8 cellular contexts compared by ENCODE assay signal in the genomic region with DNA sequence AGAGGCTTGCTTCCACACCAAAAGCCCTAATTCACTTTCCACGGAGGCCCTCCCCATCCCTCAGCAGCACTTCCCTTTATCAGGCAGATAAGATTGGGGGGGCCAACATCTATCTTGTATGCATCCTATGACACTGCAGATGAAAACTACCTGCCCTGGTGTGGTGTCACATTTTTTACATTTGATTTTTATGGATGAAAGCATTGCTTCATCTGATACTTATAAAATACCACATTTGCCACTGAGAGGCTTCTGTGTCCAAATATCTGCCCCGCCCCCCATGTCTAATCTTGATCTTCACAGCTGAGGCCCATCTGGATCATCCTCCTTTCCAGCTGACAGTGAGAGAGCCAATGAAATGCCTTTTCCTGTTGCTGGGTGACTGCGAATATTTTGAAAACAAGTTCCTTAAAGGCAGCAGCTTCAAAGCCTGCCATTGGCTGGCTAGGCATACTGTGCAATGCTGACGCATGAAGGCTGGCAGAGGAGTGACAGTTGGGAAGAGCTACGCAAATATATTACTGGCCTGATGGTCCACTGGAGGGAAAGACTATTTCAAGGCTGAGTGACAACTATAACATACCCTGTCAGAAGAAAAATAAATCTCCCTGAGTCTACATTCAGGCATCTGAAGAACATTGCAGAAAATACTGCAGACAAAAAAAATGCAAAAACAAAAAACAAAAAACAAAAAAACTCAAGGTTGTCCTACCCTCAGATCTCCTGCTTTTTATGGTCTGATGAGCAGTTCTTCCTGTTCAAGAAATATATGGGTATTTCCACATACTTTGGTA.
A peak's percentile ranks its signal among the peaks of the same experiment; 100 is the strongest.
DNase-seq lines count a peak whose midpoint lies in the region; ATAC-seq, FAIRE-seq and TF ChIP-seq lines count a peak whose summit lies in the region.

No MANE protein-coding gene starts in this region.

- no peaks in the 10 kb centered on the region for H4K20me1 ChIP-seq in DND-41 (ENCODE audit: insufficient read depth, low read length)
- H4K20me1 ChIP-seq in GM12878 (ENCODE audit: control insufficient read depth, insufficient read depth), result no peaks in the 10 kb centered on the region

- H3K36me3 ChIP-seq in DND-41 (ENCODE audit: insufficient read depth, low read length) (no peaks in the 10 kb centered on the region), GM12878 (ENCODE audit: control insufficient read depth in 2 of 2, insufficient read depth in 2 of 2, low read length in 1 of 2) (no peaks in the 10 kb centered on the region)

- H3K27me3 ChIP-seq in DND-41 (ENCODE audit: insufficient read depth, low read length, poor library complexity) (peaks cover 6% of the 10 kb centered on the region), GM12878 (replicated peaks in 1 of 2; ENCODE audit: control insufficient read depth in 2 of 2, insufficient read depth in 2 of 2, low read length in 1 of 2) (peaks cover 0 to 2% of the 10 kb centered on the region in 2 experiments; a peak in 3 of 4 replicates)

- H3K4me1 Mint-ChIP-seq in activated T-helper 1 cell treated with anti-CD3 and anti-CD28 coated beads, Interleukin-12 subunit alpha, Interleukin-12 subunit beta, Interleukin-2, Interleukin-4 antibody, amounts not matched to agents 30 ng/mL and 10 ng/mL and 1 ng/mL, durations not matched to agents 14 hours and 24 hours and 36 hours (ENCODE audit: low read depth), result peaks cover 6% of the 10 kb centered on the region

- BruUV-seq in GM12878 (replicated peaks; lab: Mats Ljungman, UMichigan), result no TSS peak

- no peaks in the 10 kb centered on the region for H3K9me3 Mint-ChIP-seq in activated T-helper 1 cell treated with anti-CD3 and anti-CD28 coated beads, Interleukin-12 subunit alpha, Interleukin-12 subunit beta, Interleukin-2, Interleukin-4 antibody, amounts not matched to agents 30 ng/mL and 10 ng/mL and 1 ng/mL, durations not matched to agents 14 hours and 24 hours and 36 hours

- H2AFZ ChIP-seq in DND-41 (ENCODE audit: low read depth, low read length), result no peak overlapping the region
- H2AFZ ChIP-seq in GM12878 (ENCODE audit: control insufficient read depth, low read depth, low read length), result no peak overlapping the region

- in situ Hi-C loops in GM12878 (cut with MboI), result no loop called here

- SMC1A ChIA-PET in GM12878 (lab: Charles Lee; ENCODE audit: uncharacterized antibody, unreplicated experiment), result interaction anchor here (0.6 to 1.1 kb wide), 2 partner anchors 144 to 247 kb away, joined by 3 read pairs; no protein-coding TSS in a partner anchor

- no peak for TF ChIP-seq EP300 in GM12878 (IDR thresholded peaks at IDR 0.05; ENCODE audit: borderline replicate concordance in 1 of 2, control insufficient read depth in 1 of 2, low read depth in 2 of 2, low read length in 2 of 2)

- H3K27ac Mint-ChIP-seq in activated T-helper 1 cell treated with anti-CD3 and anti-CD28 coated beads, Interleukin-12 subunit alpha, Interleukin-12 subunit beta, Interleukin-2, Interleukin-4 antibody, amounts not matched to agents 30 ng/mL and 10 ng/mL and 1 ng/mL, durations not matched to agents 14 hours and 24 hours and 36 hours, result no peak overlapping the region

- no peaks in the 10 kb centered on the region for H3K36me3 Mint-ChIP-seq in activated T-helper 1 cell treated with anti-CD3 and anti-CD28 coated beads, Interleukin-12 subunit alpha, Interleukin-12 subunit beta, Interleukin-2, Interleukin-4 antibody, amounts not matched to agents 30 ng/mL and 10 ng/mL and 1 ng/mL, durations not matched to agents 14 hours and 24 hours and 36 hours (ENCODE audit: low read depth)

- RAD21 ChIA-PET in GM12878 (lab: Charles Lee; ENCODE audit: unreplicated experiment), result no interaction called here

- DNase-seq in DND-41 (peak; percentile 21), MV-4-11 (lab: John Stamatoyannopoulos, UW) (peak; percentile 86), GM12878 (ENCODE audit: low read depth, low spot score) (no peak), hypothalamus (lab: John Stamatoyannopoulos, UW) (peak in 44 of 51 donors; percentile 4 to 77 (median 36)), skeletal muscle cell (ENCODE audit: low read depth) (peak; percentile 69), GM19240 (ENCODE audit: insufficient read length, low spot score) (no peak)
- DNase-seq in activated T-helper 1 cell treated with anti-CD3 and anti-CD28 coated beads, Interleukin-12 subunit alpha, Interleukin-12 subunit beta, Interleukin-2, Interleukin-4 antibody, amounts not matched to agents 30 ng/mL and 10 ng/mL and 1 ng/mL, durations not matched to agents 14 hours and 24 hours and 36 hours (ENCODE audit: low spot score), result no peak

- 35% methylated on average over 5 of the region's 5 CpGs for WGBS in GM12878 (ENCODE audit: insufficient coverage, insufficient replicate concordance, low lambda C conversion rate, missing lambda C conversion rate)

- no peak for TF ChIP-seq RAD21 in GM12878 (IDR thresholded peaks at IDR 0.05; ENCODE audit: insufficient read depth, low read depth, low read length)

- H3K9ac ChIP-seq in DND-41 (ENCODE audit: low read depth, low read length) (no peak overlapping the region), GM12878 (ENCODE audit: control insufficient read depth, insufficient read depth, low read length) (no peak overlapping the region)

- no peak for TF ChIP-seq CTCF in DND-41 (IDR thresholded peaks at IDR 0.05; ENCODE audit: borderline replicate concordance, extremely low read depth, low read length, poor library complexity, severe bottlenecking)
- no peak for TF ChIP-seq CTCF in GM12878 (IDR thresholded peaks at IDR 0.05 in 2 of 3, conservative IDR thresholded peaks at IDR 0.05 in 1 of 3; ENCODE audit: control insufficient read depth in 2 of 3, extremely low read depth in 1 of 3, insufficient read depth in 1 of 3, low read depth in 3 of 3, low read length in 3 of 3)

- CTCF ChIA-PET in GM12878 (lab: Yijun Ruan, JAX), result interaction anchor here (1.1 kb wide), 1 partner anchor 592 kb away, joined by 3 read pairs; no protein-coding TSS in a partner anchor

- POLR2A ChIA-PET in GM12878 (lab: Charles Lee), result no interaction called here

- intact Hi-C loops in GM12878 (cut with micrococcal nuclease; ENCODE audit: unreplicated experiment), result no loop called here
- intact Hi-C loops in activated T-helper 1 cell treated with anti-CD3 and anti-CD28 coated beads, Interleukin-12 subunit alpha, Interleukin-12 subunit beta, Interleukin-2, Interleukin-4 antibody, amounts not matched to agents 30 ng/mL and 10 ng/mL and 1 ng/mL, durations not matched to agents 14 hours and 24 hours and 36 hours (cut with micrococcal nuclease), result no loop called here

- FAIRE-seq in GM12878 (lab: Jason Lieb, UNC), result no peak

- no peaks in the 10 kb centered on the region for H3K9me3 ChIP-seq in DND-41 (ENCODE audit: insufficient read depth, low read length, severe bottlenecking)
- no peaks in the 10 kb centered on the region for H3K9me3 ChIP-seq in GM12878 (replicated peaks; ENCODE audit: control insufficient read depth, insufficient read depth, low read length)

- H3K27ac ChIP-seq in DND-41 (ENCODE audit: low read length), result no peak overlapping the region
- H3K27ac ChIP-seq in GM12878 (ENCODE audit: control insufficient read depth, insufficient read depth), result no peak overlapping the region

- no peak overlapping the region for H3K4me3 ChIP-seq in DND-41 (ENCODE audit: low read depth in 1 of 2, low read length in 2 of 2)
- no peak overlapping the region for H3K4me3 ChIP-seq in GM12878
- no peak overlapping the region for H3K4me3 ChIP-seq in skeletal muscle cell (ENCODE audit: low read depth, low read length)

- H3K4me1 ChIP-seq in DND-41 (ENCODE audit: insufficient read depth, low read length), result peaks cover 36% of the 10 kb centered on the region
- no peaks in the 10 kb centered on the region for H3K4me1 ChIP-seq in GM12878 (ENCODE audit: control insufficient read depth, insufficient read depth, low read length)

- no peak for TF ChIP-seq POLR2A in GM12878 (IDR thresholded peaks at IDR 0.05; ENCODE audit: low read depth, low read length)

- H3K79me2 ChIP-seq in DND-41 (ENCODE audit: insufficient read depth, low read length) (no peaks in the 10 kb centered on the region), GM12878 (ENCODE audit: control insufficient read depth, insufficient read depth, low read length) (no peaks in the 10 kb centered on the region)

- H3K27me3 Mint-ChIP-seq in activated T-helper 1 cell treated with anti-CD3 and anti-CD28 coated beads, Interleukin-12 subunit alpha, Interleukin-12 subunit beta, Interleukin-2, Interleukin-4 antibody, amounts not matched to agents 30 ng/mL and 10 ng/mL and 1 ng/mL, durations not matched to agents 14 hours and 24 hours and 36 hours (ENCODE audit: insufficient read depth), result peaks cover 26% of the 10 kb centered on the region

- no peak overlapping the region for H3K4me3 Mint-ChIP-seq in activated T-helper 1 cell treated with anti-CD3 and anti-CD28 coated beads, Interleukin-12 subunit alpha, Interleukin-12 subunit beta, Interleukin-2, Interleukin-4 antibody, amounts not matched to agents 30 ng/mL and 10 ng/mL and 1 ng/mL, durations not matched to agents 14 hours and 24 hours and 36 hours

- H3K4me2 ChIP-seq in DND-41 (ENCODE audit: insufficient read depth, low read length) (no peak overlapping the region), GM12878 (ENCODE audit: control insufficient read depth, insufficient read depth) (no peak overlapping the region)

- ATAC-seq in DND-41 (ENCODE audit: insufficient read depth, low read depth) (peak; percentile 25; the same call in 1 of the 3 replicates), GM12878 (peak; percentile 56), GM21723 (IDR thresholded peaks at IDR 0.05; ENCODE audit: unreplicated experiment) (no peak)

TF ChIP-seq in GM12878, 131 proteins besides CTCF, POLR2A, EP300 and RAD21 (continues in another document):
- no peak for TF ChIP-seq BCL11A (IDR thresholded peaks at IDR 0.05; ENCODE audit: low read depth, low read length)
- TF ChIP-seq MEF2A (IDR thresholded peaks at IDR 0.05; ENCODE audit: insufficient read depth, low read depth, low read length), result no peak
- TF ChIP-seq, protein P1, sequence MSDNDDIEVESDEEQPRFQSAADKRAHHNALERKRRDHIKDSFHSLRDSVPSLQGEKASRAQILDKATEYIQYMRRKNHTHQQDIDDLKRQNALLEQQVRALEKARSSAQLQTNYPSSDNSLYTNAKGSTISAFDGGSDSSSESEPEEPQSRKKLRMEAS (IDR thresholded peaks at IDR 0.05; ENCODE audit: low read depth, low read length), result no peak
- TF ChIP-seq IKZF1 (conservative IDR thresholded peaks at IDR 0.05), result no peak

Comparison
In these comparisons a context has a peak if more than half of its experiments do, and no peak if none do; other contexts are left out.
1. DNase-seq: peak in DND-41 (single experiment), MV-4-11 (single experiment), hypothalamus (44 of 51) and skeletal muscle cell (single experiment); none in GM12878 (single experiment), GM19240 (single experiment) and activated T-helper 1 cell treated with anti-CD3 and anti-CD28 coated beads, Interleukin-12 subunit alpha, Interleukin-12 subunit beta, Interleukin-2, Interleukin-4 antibody, amounts not matched to agents 30 ng/mL and 10 ng/mL and 1 ng/mL, durations not matched to agents 14 hours and 24 hours and 36 hours (single experiment).